Comparison of ENCODE assay signal across 10 cellular contexts in the genomic region with DNA sequence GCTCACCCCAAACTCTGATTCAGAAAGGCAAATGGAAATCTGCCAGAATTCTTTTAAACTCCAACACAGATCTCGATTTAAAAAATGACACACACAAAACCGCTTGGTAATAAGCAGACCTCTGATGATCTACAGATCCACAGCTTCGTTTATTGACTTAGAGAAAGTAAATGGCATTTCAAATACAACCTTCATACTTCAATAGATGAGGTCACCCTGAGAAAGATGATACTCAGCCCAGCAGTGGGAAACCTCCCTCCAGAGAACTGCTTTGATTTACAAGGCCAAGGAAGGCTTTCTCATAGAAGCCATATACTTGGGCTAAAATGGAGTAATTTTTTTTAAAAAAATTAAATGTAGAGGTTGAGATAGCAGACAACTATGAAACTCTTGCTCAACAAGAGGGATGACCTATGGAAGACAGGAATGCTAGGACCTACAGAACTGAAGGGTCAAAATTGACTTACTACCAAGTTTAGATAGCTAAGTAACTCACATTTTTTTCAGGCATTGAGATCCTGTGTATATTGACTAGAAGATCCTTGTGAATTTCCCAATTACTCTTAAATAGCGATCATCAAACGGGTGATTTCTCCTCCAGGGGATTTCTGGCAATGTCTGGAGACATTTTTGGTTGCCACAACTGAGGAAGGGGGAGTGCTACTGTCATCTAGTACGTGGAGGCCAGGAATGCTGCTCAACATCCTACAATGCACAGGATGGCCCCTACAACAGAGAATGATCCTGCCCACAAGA.
DNase-seq lines count a peak whose midpoint lies in the region; ATAC-seq, FAIRE-seq and TF ChIP-seq lines count a peak whose summit lies in the region.
"Had no signal": no experiment of that assay in that cellular context is flagged by ENCODE, and none has a peak within 500 bp of the region (broad histone marks: within the 10 kb centered on the region; RNA-seq: fewer than 3 reads in every experiment).

No MANE protein-coding gene starts in this region.

- no peak for ATAC-seq in sciatic nerve

- peaks cover 52% of the 10 kb centered on the region for H3K27me3 Mint-ChIP-seq in nephron (ENCODE audit: low read depth)

- peaks cover 44% of the 10 kb centered on the region for H3K4me1 Mint-ChIP-seq in nephron

- no peak overlapping the region for H3K27ac ChIP-seq in small intestine (ENCODE audit: low read depth in 1 of 2, low read length in 1 of 2)
- H3K27ac ChIP-seq: cardiac muscle cell had no signal

- peaks cover 4% of the 10 kb centered on the region for H3K9me3 Mint-ChIP-seq in nephron

- DNase-seq in DMS53 (lab: John Stamatoyannopoulos, UW), result peak; percentile 59
- DNase-seq in NCI-H226, result peak; percentile 67
- peak; percentile 93 for DNase-seq in bronchial epithelial cell (ENCODE audit: low read depth)
- no peak for DNase-seq in BE2C
- DNase-seq in NCI-H1694 (lab: John Stamatoyannopoulos, UW), result no peak
- DNase-seq in sciatic nerve (ENCODE audit: low spot score), result no peak
- no peak for DNase-seq in small intestine
- DNase-seq: retina had no signal

- FAIRE-seq in bronchial epithelial cell (lab: Jason Lieb, UNC) (no peak), small intestine (lab: Jason Lieb, UNC) (no peak)

- intact Hi-C loops in sciatic nerve (cut with DNase I), result no loop called here

- WGBS in small intestine, 3 donors, result 65 to 69% (median 67%) methylated on average over 6 of the region's 6 CpGs

- H3K4me1 ChIP-seq in BE2C, result no peaks in the 10 kb centered on the region
- H3K4me1 ChIP-seq in small intestine (ENCODE audit: control insufficient read depth in 2 of 2, insufficient read depth in 1 of 2, low read depth in 1 of 2, low read length in 1 of 2), result peaks cover 9 to 12% of the 10 kb centered on the region in 2 donors

- H3K4me3 ChIP-seq in bronchial epithelial cell (ENCODE audit: low read depth, low read length) (no peak overlapping the region), BE2C (ENCODE audit: low read depth, low read length) (no peak overlapping the region), small intestine (ENCODE audit: low read depth in 1 of 2, low read length in 2 of 2) (no peak overlapping the region)
- H3K4me3 ChIP-seq: cardiac muscle cell had no signal

- TF ChIP-seq CTCF in bronchial epithelial cell (IDR thresholded peaks at IDR 0.05; ENCODE audit: insufficient read depth, low read length, severe bottlenecking) (no peak), nephron (IDR thresholded peaks at IDR 0.05; ENCODE audit: unreplicated experiment in 3 of 3) (no peak), BE2C (IDR thresholded peaks at IDR 0.05; ENCODE audit: low read depth, low read length) (no peak)

- no peak overlapping the region for H3K4me3 Mint-ChIP-seq in nephron

- H3K27ac Mint-ChIP-seq in nephron, result peak overlapping the region in 2 of 3 experiments; percentile 3 to 40

- peaks cover 5% of the 10 kb centered on the region for H3K36me3 ChIP-seq in bronchial epithelial cell (ENCODE audit: control insufficient read depth, insufficient read depth, low read length)
- H3K36me3 ChIP-seq in BE2C, result no peaks in the 10 kb centered on the region
- H3K36me3 ChIP-seq in small intestine (ENCODE audit: control insufficient read depth in 2 of 2, insufficient read depth in 2 of 2, low read length in 2 of 2), result peaks cover 0 to 3% of the 10 kb centered on the region in 2 donors
- H3K36me3 ChIP-seq: cardiac muscle cell had no signal

- no peaks in the 10 kb centered on the region; the same call in 1 of the 2 replicates for H3K9me3 ChIP-seq in BE2C
- no peaks in the 10 kb centered on the region for H3K9me3 ChIP-seq in small intestine (ENCODE audit: control insufficient read depth, low read depth)

- no peaks in the 10 kb centered on the region for H3K36me3 Mint-ChIP-seq in nephron (ENCODE audit: low read depth)

- no peaks in the 10 kb centered on the region for H3K27me3 ChIP-seq in bronchial epithelial cell (ENCODE audit: control insufficient read depth, insufficient read depth, low read length)
- 0 out of 2 replicates have a peak, but pooled peaks cover 2% of the 10 kb centered on the region for H3K27me3 ChIP-seq in BE2C
- no peaks in the 10 kb centered on the region for H3K27me3 ChIP-seq in small intestine (ENCODE audit: control insufficient read depth in 2 of 2, insufficient read depth in 2 of 2, low read length in 2 of 2)

Comparison
In these comparisons a context has a peak if more than half of its experiments do, and no peak if none do; other contexts are left out.
1. DNase-seq: peak in DMS53 (single experiment), NCI-H226 (single experiment) and bronchial epithelial cell (single experiment); none in BE2C (single experiment), NCI-H1694 (single experiment), sciatic nerve (single experiment) and small intestine (single experiment).